In genomic region chr15:32991544-32992192, GRCh38 we compare ENCODE assay signal across 24 cellular contexts.
"Had no signal": no experiment of that assay in that cellular context is flagged by ENCODE, and none has a peak within 500 bp of the region (broad histone marks: within the 10 kb centered on the region; RNA-seq: fewer than 3 reads in every experiment).

No MANE protein-coding gene starts in this region.

- H3K27me3 ChIP-seq: foreskin keratinocyte, heart right ventricle, left lung, testis had no signal

- H3K4me1 ChIP-seq: foreskin keratinocyte, heart right ventricle, left lung, lower lobe of right lung, testis had no signal

- H3K36me3 ChIP-seq: heart right ventricle, left lung, lower lobe of right lung had no signal

- H3K4me3 ChIP-seq: heart right ventricle, left lung, lower lobe of right lung, testis had no signal

- H3K27ac ChIP-seq: foreskin keratinocyte, heart right ventricle, left lung, lower lobe of right lung, testis had no signal

- DNase-seq: activated CD4-positive, alpha-beta T cell treated with anti-CD3 and anti-CD28 coated beads for 1 hour; activated CD4-positive, alpha-beta T cell treated with anti-CD3 and anti-CD28 coated beads, Interleukin-2, amount 10 ng/mL, durations not matched to agents 7 days and 5 days; activated CD8-positive, alpha-beta T cell treated with anti-CD3 and anti-CD28 coated beads for 36 hours; activated naive CD8-positive, alpha-beta T cell treated with anti-CD3 and anti-CD28 coated beads, Interleukin-2, amount 50 U/mL, for 24 hours; activated T-cell treated with anti-CD3 and anti-CD28 coated beads, Interleukin-2, amount 50 U/mL, for 4 hours; amygdala; endodermal cell; foreskin keratinocyte; heart right ventricle; kidney glomerular epithelial cell; left lung; lower lobe of right lung; mesenchymal stem cell; natural killer cell; posterior cingulate gyrus; right cardiac atrium; stimulated activated CD4-positive, alpha-beta T cell treated with anti-CD3 and anti-CD28 coated beads, Interleukin-4, amount 100 ng/mL, for 1 hour; stimulated activated naive CD8-positive, alpha-beta T cell treated with anti-CD3 and anti-CD28 coated beads, Interleukin-15, Interleukin-2, amounts not matched to agents 100 U/mL and 50 U/mL, for 24 hours; T-helper 17 cell; T1000; testis; trophoblast cell had no signal

- H3K9me3 ChIP-seq: heart right ventricle, left lung, lower lobe of right lung, testis had no signal

- ATAC-seq: activated CD8-positive, alpha-beta T cell treated with anti-CD3 and anti-CD28 coated beads for 36 hours; activated naive CD8-positive, alpha-beta T cell treated with anti-CD3 and anti-CD28 coated beads, Interleukin-2, amount 50 U/mL, for 24 hours; activated T-cell treated with anti-CD3 and anti-CD28 coated beads, Interleukin-2, amount 50 U/mL, for 4 hours; activated T-helper 17 cell treated with anti-CD3 and anti-CD28 coated beads, Interleukin-2, amount 50 U/mL, for 72 hours; esophagus mucosa; foreskin keratinocyte; heart right ventricle; left lung; lower lobe of right lung; natural killer cell; right cardiac atrium; stimulated activated naive CD8-positive, alpha-beta T cell treated with anti-CD3 and anti-CD28 coated beads, Interleukin-15, Interleukin-2, amounts not matched to agents 100 U/mL and 50 U/mL, for 24 hours; T-helper 17 cell had no signal
